ENCODE assay signal across 25 cellular contexts in the genomic region with DNA sequence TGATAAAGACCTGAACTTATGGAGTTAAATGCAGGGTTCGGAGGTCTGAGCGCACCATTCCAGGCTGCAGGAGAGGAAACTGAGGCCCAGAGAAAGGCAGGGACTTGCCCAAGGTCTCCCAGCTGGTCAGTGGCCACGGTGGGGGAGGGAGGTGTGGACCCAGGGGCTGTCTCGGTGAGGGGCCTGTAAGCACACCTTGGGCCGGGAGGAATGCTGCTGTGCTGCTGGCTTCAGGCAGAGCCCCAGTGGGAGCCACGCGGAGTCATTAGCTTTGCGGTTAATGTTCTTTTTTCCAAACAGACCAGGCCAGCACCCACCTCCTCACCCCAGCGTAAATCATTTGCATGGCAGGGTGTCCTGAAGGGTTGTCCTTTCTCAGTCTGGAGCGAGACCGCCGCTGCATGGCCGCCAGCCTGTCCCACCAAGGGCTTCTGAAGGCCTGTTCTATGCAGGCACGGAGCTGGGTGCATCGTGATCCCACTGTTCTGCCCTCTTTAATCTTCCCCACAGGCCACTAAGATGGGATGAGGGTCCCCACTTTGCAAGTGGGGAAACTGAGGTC.
"Had no signal": no experiment of that assay in that cellular context is flagged by ENCODE, and none has a peak within 500 bp of the region (broad histone marks: within the 10 kb centered on the region; RNA-seq: fewer than 3 reads in every experiment).

No MANE protein-coding gene starts in this region.

- H3K36me3 Mint-ChIP-seq: activated naive CD8-positive, alpha-beta T cell had no signal

- H3K4me3 ChIP-seq: esophagus squamous epithelium had no signal

- H3K27ac Mint-ChIP-seq: activated CD4-positive, alpha-beta T cell treated with anti-CD3 and anti-CD28 coated beads, Interleukin-2, amount 10 ng/mL, durations not matched to agents 7 days and 5 days; activated CD8-positive, alpha-beta T cell treated with anti-CD3 and anti-CD28 coated beads for 36 hours; activated naive CD8-positive, alpha-beta T cell; activated T-helper 17 cell treated with anti-CD3 and anti-CD28 coated beads, Interleukin-2, amount 50 U/mL, for 72 hours; effector memory CD8-positive, alpha-beta T cell had no signal

- DNase-seq: activated CD4-positive, alpha-beta T cell treated with anti-CD3 and anti-CD28 coated beads for 1 hour; activated CD4-positive, alpha-beta T cell treated with anti-CD3 and anti-CD28 coated beads for 4 hours; activated CD4-positive, alpha-beta T cell treated with anti-CD3 and anti-CD28 coated beads, Interleukin-2, amount 10 ng/mL, durations not matched to agents 7 days and 5 days; activated CD4-positive, alpha-beta T cell treated with anti-CD3 and anti-CD28 coated beads, Interleukin-2, amount 50 U/mL, for 4 hours; activated CD8-positive, alpha-beta memory T cell treated with anti-CD3 and anti-CD28 coated beads for 24 hours; activated CD8-positive, alpha-beta T cell treated with anti-CD3 and anti-CD28 coated beads for 36 hours; activated effector memory CD4-positive, alpha-beta T cell treated with Interleukin-2 at 50 U/mL for 16 hours; activated gamma-delta T cell treated with Interleukin-2 at 50 U/mL for 16 hours; activated naive CD4-positive, alpha-beta T cell treated with anti-CD3 and anti-CD28 coated beads, Interleukin-2, amount 50 U/mL, for 16 hours; activated naive CD4-positive, alpha-beta T cell treated with Interleukin-2 at 50 U/mL for 16 hours; activated T-cell treated with anti-CD3 and anti-CD28 coated beads, Interleukin-2, amount 50 U/mL, for 4 hours; amniotic stem cell; anterior cingulate cortex; caudate nucleus; cortex of kidney; dermis blood vessel endothelial cell; effector CD4-positive, alpha-beta T cell; effector memory CD8-positive, alpha-beta T cell; esophagus squamous epithelium; foreskin melanocyte; head of caudate nucleus; T-helper 2 cell had no signal

- H3K9me3 ChIP-seq: esophagus squamous epithelium had no signal

- H3K4me3 Mint-ChIP-seq: activated CD4-positive, alpha-beta T cell treated with anti-CD3 and anti-CD28 coated beads, Interleukin-2, amount 10 ng/mL, durations not matched to agents 7 days and 5 days; activated CD8-positive, alpha-beta T cell treated with anti-CD3 and anti-CD28 coated beads for 36 hours; activated naive CD8-positive, alpha-beta T cell; activated T-cell treated with anti-CD3 and anti-CD28 coated beads, Interleukin-2, amount 50 U/mL, for 4 hours; activated T-helper 17 cell treated with anti-CD3 and anti-CD28 coated beads, Interleukin-2, amount 50 U/mL, for 72 hours; effector memory CD8-positive, alpha-beta T cell had no signal

- ATAC-seq: activated CD8-positive, alpha-beta T cell treated with anti-CD3 and anti-CD28 coated beads for 36 hours; activated T-cell treated with anti-CD3 and anti-CD28 coated beads, Interleukin-2, amount 50 U/mL, for 4 hours; activated T-helper 17 cell treated with anti-CD3 and anti-CD28 coated beads, Interleukin-2, amount 50 U/mL, for 72 hours; effector memory CD8-positive, alpha-beta T cell had no signal

- H3K27me3 ChIP-seq: esophagus squamous epithelium had no signal

- H3K27me3 Mint-ChIP-seq: activated CD8-positive, alpha-beta T cell treated with anti-CD3 and anti-CD28 coated beads for 36 hours; activated T-helper 17 cell treated with anti-CD3 and anti-CD28 coated beads, Interleukin-2, amount 50 U/mL, for 72 hours; effector memory CD8-positive, alpha-beta T cell had no signal

- H3K4me1 Mint-ChIP-seq: activated CD4-positive, alpha-beta T cell treated with anti-CD3 and anti-CD28 coated beads, Interleukin-2, amount 10 ng/mL, durations not matched to agents 7 days and 5 days; activated T-helper 17 cell treated with anti-CD3 and anti-CD28 coated beads, Interleukin-2, amount 50 U/mL, for 72 hours had no signal

- H3K9me3 Mint-ChIP-seq: activated CD4-positive, alpha-beta T cell treated with anti-CD3 and anti-CD28 coated beads, Interleukin-2, amount 10 ng/mL, durations not matched to agents 7 days and 5 days; activated CD8-positive, alpha-beta T cell treated with anti-CD3 and anti-CD28 coated beads for 36 hours; activated T-cell treated with anti-CD3 and anti-CD28 coated beads, Interleukin-2, amount 50 U/mL, for 4 hours; activated T-helper 17 cell treated with anti-CD3 and anti-CD28 coated beads, Interleukin-2, amount 50 U/mL, for 72 hours; effector memory CD8-positive, alpha-beta T cell had no signal

- H3K27ac ChIP-seq: epithelial cell of prostate had no signal
